ENCODE assay signal across 22 cellular contexts in the genomic region with DNA sequence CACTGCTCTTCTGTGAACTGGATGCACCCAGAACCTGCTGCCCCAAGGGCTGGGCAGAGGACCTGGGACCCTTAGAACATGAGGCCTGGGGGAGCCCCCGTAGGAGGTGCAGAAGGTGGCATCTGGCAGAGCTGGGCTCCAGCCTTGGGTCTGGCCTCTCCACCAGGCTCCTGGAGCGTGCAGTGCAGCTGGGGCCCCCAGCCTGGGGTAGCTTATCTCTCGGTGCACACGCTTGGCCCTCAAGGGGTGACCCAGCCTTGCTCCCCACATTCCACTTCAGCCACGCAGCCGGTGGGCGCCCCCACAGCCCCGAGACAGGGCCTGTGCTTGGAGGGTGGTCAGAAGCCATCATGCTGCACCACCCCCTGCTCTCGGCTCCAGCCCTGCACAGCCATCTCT. TPM values are rescaled to one million over a fixed set of nuclear protein-coding genes. Genes with fewer than 3 reads are reported as not detected.
"Had no signal": no experiment of that assay in that cellular context is flagged by ENCODE, and none has a peak within 500 bp of the region (broad histone marks: within the 10 kb centered on the region; RNA-seq: fewer than 3 reads in every experiment).

No MANE protein-coding gene starts in this region.

- ATAC-seq: effector memory CD8-positive, alpha-beta T cell; gastroesophageal sphincter had no signal

- DNase-seq: activated CD4-positive, alpha-beta T cell treated with anti-CD3 and anti-CD28 coated beads for 1 hour; activated CD4-positive, alpha-beta T cell treated with anti-CD3 and anti-CD28 coated beads, Interleukin-2, amount 50 U/mL, for 4 hours; activated naive CD4-positive, alpha-beta T cell; activated T-cell treated with anti-CD3 and anti-CD28 coated beads for 4 hours; effector memory CD8-positive, alpha-beta T cell; heart right ventricle; left cardiac atrium; lower lobe of right lung; stimulated activated CD4-positive, alpha-beta T cell treated with anti-CD3 and anti-CD28 coated beads, Interleukin-4, amount 100 ng/mL, for 24 hours; stimulated activated CD8-positive, alpha-beta memory T cell treated with anti-CD3 and anti-CD28 coated beads, Interleukin-4, amount 100 ng/mL, for 48 hours; stimulated activated naive CD4-positive, alpha-beta T cell treated with Interleukin-2 at 50 U/mL for 16 hours; trophoblast cell had no signal

- H3K27ac Mint-ChIP-seq: effector memory CD8-positive, alpha-beta T cell; T-helper 2 cell treated with Interferon-gamma antibody and Interleukin-4, amounts not matched to agents 5 μg/mL and 100 μg/mL, for 36 hours had no signal

- H3K27ac ChIP-seq: ascending aorta, gastroesophageal sphincter, heart right ventricle, lower lobe of right lung, VCaP had no signal

- H3K9me3 Mint-ChIP-seq: effector memory CD8-positive, alpha-beta T cell; T-helper 2 cell treated with Interferon-gamma antibody and Interleukin-4, amounts not matched to agents 5 μg/mL and 100 μg/mL, for 36 hours had no signal

- H3K27me3 ChIP-seq: ascending aorta had no signal

- H3K4me1 ChIP-seq: ascending aorta, gastroesophageal sphincter had no signal

- H3K36me3 ChIP-seq: ascending aorta, gastroesophageal sphincter, heart right ventricle, lower lobe of right lung had no signal

- H3K4me3 ChIP-seq: ascending aorta, gastroesophageal sphincter, heart right ventricle, lower lobe of right lung had no signal

- H3K4me3 Mint-ChIP-seq: effector memory CD8-positive, alpha-beta T cell; T-helper 2 cell treated with Interferon-gamma antibody and Interleukin-4, amounts not matched to agents 5 μg/mL and 100 μg/mL, for 36 hours had no signal

- H3K9me3 ChIP-seq: ascending aorta, gastroesophageal sphincter, heart right ventricle, lower lobe of right lung had no signal

- FAIRE-seq: bronchial epithelial cell had no signal

RNA-seq across cellular contexts. Expression of a gene that starts 5.6 kb away (rescaled TPM):
- total RNA-seq: bronchial epithelial cell, cerebellum, dermis blood vessel endothelial cell, epithelial cell of proximal tubule, gastroesophageal sphincter, heart right ventricle, left cardiac atrium, lower lobe of right lung, myocyte, osteocyte had no signal
